19 cellular contexts compared by ENCODE assay signal in genomic region chr2:219199470-219200211, GRCh38. TPM values are rescaled to one million over a fixed set of nuclear protein-coding genes. Genes with fewer than 3 reads are reported as not detected.
A peak's percentile ranks its signal among the peaks of the same experiment; 100 is the strongest.
DNase-seq lines count a peak whose midpoint lies in the region; ATAC-seq and TF ChIP-seq lines count a peak whose summit lies in the region.
"Had no signal": no experiment of that assay in that cellular context is flagged by ENCODE, and none has a peak within 500 bp of the region (broad histone marks: within the 10 kb centered on the region; RNA-seq: fewer than 3 reads in every experiment).

No MANE protein-coding gene starts in this region.

- no peaks in the 10 kb centered on the region for H3K79me1 ChIP-seq in H9 (ENCODE audit: insufficient read depth, low read depth, low read length, poor library complexity, severe bottlenecking)

- H3K9me3 ChIP-seq in H9 (ENCODE audit: control insufficient read depth, low read depth, low read length) (no peaks in the 10 kb centered on the region), neural progenitor cell (ENCODE audit: low read depth) (no peaks in the 10 kb centered on the region)
- H3K9me3 ChIP-seq: SK-N-SH had no signal

- WGBS in H9 (ENCODE audit: extremely low coverage, insufficient read length, low lambda C conversion rate) = no CpG with 5 or more reads among the region's 12 CpGs

- H3K56ac ChIP-seq in H9 (ENCODE audit: insufficient read length, low read depth, low read length) = no peak overlapping the region

- TF ChIP-seq CTCF in H9 (conservative IDR thresholded peaks at IDR 0.05) = no peak
- no peak for TF ChIP-seq CTCF in neural progenitor cell (IDR thresholded peaks at IDR 0.05)

- H3K4ac ChIP-seq in H9 (ENCODE audit: low read depth, low read length) = no peak overlapping the region

- no peak overlapping the region for H3K23ac ChIP-seq in H9 (ENCODE audit: insufficient read length, low read depth, low read length)

- H4K20me1 ChIP-seq in H9 (ENCODE audit: control insufficient read depth, insufficient read depth, insufficient read length) = no peaks in the 10 kb centered on the region
- H4K20me1 ChIP-seq in neural progenitor cell (ENCODE audit: low read depth) = no peaks in the 10 kb centered on the region

- no peak overlapping the region for H4K91ac ChIP-seq in H9 (ENCODE audit: insufficient read length, low read depth, low read length)

- no peak overlapping the region for H2BK120ac ChIP-seq in H9 (ENCODE audit: low read depth, low read length, poor library complexity, severe bottlenecking)

- peak; percentile 33 for ATAC-seq in activated CD8-positive, alpha-beta T cell treated with anti-CD3 and anti-CD28 coated beads, Interleukin-2, amount 10 ng/mL, durations not matched to agents 7 days and 5 days
- ATAC-seq in esophagus mucosa = no peak
- ATAC-seq: WTC11 had no signal

- H3K23me2 ChIP-seq in H9 (ENCODE audit: insufficient read length, low read depth, low read length, poor library complexity, severe bottlenecking) = no peaks in the 10 kb centered on the region

- H3F3A ChIP-seq in neural progenitor cell (ENCODE audit: low read depth) = peaks cover 3% of the 10 kb centered on the region

- H2AK5ac ChIP-seq in H9 (ENCODE audit: insufficient read length, low read length) = peak overlapping the region; percentile 80

- H3K9ac ChIP-seq in H9 (ENCODE audit: extremely low read depth, insufficient read length, low read length) (no peak overlapping the region), neural progenitor cell (no peak overlapping the region)
- H3K9ac ChIP-seq: SK-N-SH had no signal

- H2BK12ac ChIP-seq in H9 (ENCODE audit: insufficient read length, low read depth, low read length) = no peak overlapping the region

- no peak overlapping the region; a peak in 1 of 7 replicates for H3K27ac Mint-ChIP-seq in H9
- peak overlapping the region; percentile 76 for H3K27ac Mint-ChIP-seq in activated CD8-positive, alpha-beta T cell treated with anti-CD3 and anti-CD28 coated beads, Interleukin-2, amount 10 ng/mL, durations not matched to agents 7 days and 5 days
- peak overlapping the region; percentile 2 for H3K27ac Mint-ChIP-seq in neural progenitor cell

- H3K27me3 Mint-ChIP-seq in H9 (ENCODE audit: low read depth) (peaks cover 19% of the 10 kb centered on the region), neural progenitor cell (ENCODE audit: insufficient read depth, low read depth) (peaks cover 2% of the 10 kb centered on the region)
- no peaks in the 10 kb centered on the region for H3K27me3 Mint-ChIP-seq in activated CD8-positive, alpha-beta T cell treated with anti-CD3 and anti-CD28 coated beads, Interleukin-2, amount 10 ng/mL, durations not matched to agents 7 days and 5 days (ENCODE audit: low read depth)

- H3K18ac ChIP-seq in H9 (ENCODE audit: insufficient read length, low read depth, low read length) = peak overlapping the region; percentile 25

- H3T11ph ChIP-seq in H9 (ENCODE audit: low read length) = no peak overlapping the region

- no peaks in the 10 kb centered on the region for H3K4me1 ChIP-seq in H9 (ENCODE audit: insufficient read depth, low read length)
- no peaks in the 10 kb centered on the region for H3K4me1 ChIP-seq in neural progenitor cell

- H3K27me3 ChIP-seq in H9 (ENCODE audit: insufficient read depth, low read length) (no peaks in the 10 kb centered on the region), neural progenitor cell (no peaks in the 10 kb centered on the region)

- H3K36me3 Mint-ChIP-seq in H9 (ENCODE audit: insufficient read depth in 1 of 3, low read depth in 3 of 3) (peaks cover 2 to 4% (median 3%) of the 10 kb centered on the region in 3 experiments; a peak in 4 of 7 replicates), neural progenitor cell (no peaks in the 10 kb centered on the region)
- H3K36me3 Mint-ChIP-seq in activated CD8-positive, alpha-beta T cell treated with anti-CD3 and anti-CD28 coated beads, Interleukin-2, amount 10 ng/mL, durations not matched to agents 7 days and 5 days (ENCODE audit: low read depth) = peaks cover 20% of the 10 kb centered on the region
- H3K36me3 Mint-ChIP-seq: brain, naive B cell, WTC11 had no signal

- no peak overlapping the region for H4K8ac ChIP-seq in H9 (replicated peaks; ENCODE audit: insufficient read length, low read depth, low read length)

- CTCF ChIA-PET in activated CD8-positive, alpha-beta T cell treated with anti-CD3 and anti-CD28 coated beads, Interleukin-2, amount 10 ng/mL, durations not matched to agents 7 days and 5 days (lab: Charles Lee) = interaction anchor here (0.9 to 2.6 kb wide), 10 partner anchors 8 to 95 kb away, joined by 3 to 12 read pairs (median 4); partner anchors contain the start of genes DNAJB2 and NHEJ1

- H2BK5ac ChIP-seq in H9 (ENCODE audit: insufficient read length, low read length) = no peak overlapping the region

- H3K4me2 ChIP-seq in H9 (ENCODE audit: insufficient read depth, insufficient read length, low read length) = no peak overlapping the region
- H3K4me2 ChIP-seq in neural progenitor cell = no peak overlapping the region
- H3K4me2 ChIP-seq: SK-N-SH had no signal

- POLR2A ChIA-PET in activated CD8-positive, alpha-beta T cell treated with anti-CD3 and anti-CD28 coated beads, Interleukin-2, amount 10 ng/mL, durations not matched to agents 7 days and 5 days (lab: Charles Lee) = interaction anchor here (0.8 to 1.8 kb wide), 11 partner anchors 11 to 188 kb away, joined by 3 to 27 read pairs (median 5); partner anchors contain the start of genes ABCB6, ANKZF1, ATG9A and CNPPD1

- no peak overlapping the region for H4K5ac ChIP-seq in H9 (ENCODE audit: insufficient read length, low read depth, low read length)

- H3K27ac ChIP-seq in H9 (ENCODE audit: insufficient read length, low read depth, low read length) (no peak overlapping the region), neural progenitor cell (no peak overlapping the region)

- no peak for DNase-seq in H9
- no peak for DNase-seq in activated CD8-positive, alpha-beta T cell treated with anti-CD3 and anti-CD28 coated beads, Interleukin-2, amount 10 ng/mL, durations not matched to agents 7 days and 5 days
- no peak for DNase-seq in neural progenitor cell (ENCODE audit: low spot score)
- no peak for DNase-seq in inferior parietal cortex (ENCODE audit: extremely low spot score)
- DNase-seq in AG20443 (ENCODE audit: low spot score) = no peak
- DNase-seq: activated CD4-positive, alpha-beta memory T cell treated with anti-CD3 and anti-CD28 coated beads, Interleukin-2, amount 10 ng/mL, durations not matched to agents 7 days and 5 days; CD4-positive, alpha-beta memory T cell; GDM1; left cardiac atrium; mesenchymal stem cell; naive B cell; NCI-H1417 treated with DMSO at 0.1 percent for 48 hours; NCI-H524; SK-N-SH; stimulated activated CD4-positive, alpha-beta T cell treated with anti-CD3 and anti-CD28 coated beads, Interleukin-1b, Interleukin-23, amount 100 ng/mL, for 48 hours; trophoblast cell had no signal

- peaks cover 11 to 20% of the 10 kb centered on the region in 2 experiments for H3K4me1 Mint-ChIP-seq in H9
- peaks cover 20% of the 10 kb centered on the region for H3K4me1 Mint-ChIP-seq in activated CD8-positive, alpha-beta T cell treated with anti-CD3 and anti-CD28 coated beads, Interleukin-2, amount 10 ng/mL, durations not matched to agents 7 days and 5 days (ENCODE audit: low read depth)
- peaks cover 14% of the 10 kb centered on the region for H3K4me1 Mint-ChIP-seq in neural progenitor cell

- H3K14ac ChIP-seq in H9 (ENCODE audit: insufficient read depth, low read length) = no peak overlapping the region

- no peak overlapping the region for H2AFZ ChIP-seq in H9 (ENCODE audit: low read length)
- no peak overlapping the region for H2AFZ ChIP-seq in neural progenitor cell (replicated peaks)

- no peak overlapping the region for H2BK20ac ChIP-seq in H9 (ENCODE audit: low read depth, low read length, poor library complexity, severe bottlenecking)

- no peaks in the 10 kb centered on the region for H3K36me3 ChIP-seq in neural progenitor cell

- H2BK15ac ChIP-seq in H9 (ENCODE audit: low read depth, low read length) = no peak overlapping the region

- H3K4me3 Mint-ChIP-seq in H9 (peak overlapping the region in 1 of 2 experiments; percentile 18; a peak in 1 of 5 replicates), neural progenitor cell (no peak overlapping the region)
- H3K4me3 Mint-ChIP-seq in activated CD8-positive, alpha-beta T cell treated with anti-CD3 and anti-CD28 coated beads, Interleukin-2, amount 10 ng/mL, durations not matched to agents 7 days and 5 days = peak overlapping the region; percentile 34
- H3K4me3 Mint-ChIP-seq: WTC11 had no signal

- no peak overlapping the region for H3K4me3 ChIP-seq in neural progenitor cell

- H3K79me2 ChIP-seq in H9 (ENCODE audit: insufficient read depth, low read length) = no peaks in the 10 kb centered on the region
- no peaks in the 10 kb centered on the region for H3K79me2 ChIP-seq in neural progenitor cell (ENCODE audit: low read depth)

- H3K9me3 Mint-ChIP-seq in H9 (peaks cover 6 to 7% of the 10 kb centered on the region in 2 experiments; a peak in 4 of 5 replicates), neural progenitor cell (peaks cover 12% of the 10 kb centered on the region)
- peaks cover 8% of the 10 kb centered on the region for H3K9me3 Mint-ChIP-seq in activated CD8-positive, alpha-beta T cell treated with anti-CD3 and anti-CD28 coated beads, Interleukin-2, amount 10 ng/mL, durations not matched to agents 7 days and 5 days (ENCODE audit: insufficient read depth)
- H3K9me3 Mint-ChIP-seq: CD4-positive, alpha-beta memory T cell; naive B cell had no signal

RNA-seq across cellular contexts. Expression of gene ZFAND2B, which starts 6.9 kb away (rescaled TPM):
- total RNA-seq in H9 (2021) (15.9 and 16.4 TPM in 2 replicates), neural progenitor cell (ENCODE audit: low replicate concordance) (13.6 and 23.8 TPM in 2 replicates), esophagus mucosa (41.1 TPM)
- 10 to 100 TPM; 57.0 to 59.5 TPM for total RNA-seq in activated CD8-positive, alpha-beta T cell treated with anti-CD3 and anti-CD28 coated beads, Interleukin-2, amount 10 ng/mL, durations not matched to agents 7 days and 5 days

RNA-seq across cellular contexts. Expression of gene ABCB6, which starts 19.1 kb away (rescaled TPM):
- total RNA-seq in H9 (2021) (44.6 and 46.4 TPM in 2 replicates), neural progenitor cell (ENCODE audit: low replicate concordance) (14.0 and 14.3 TPM in 2 replicates), esophagus mucosa (22.6 TPM)
- total RNA-seq in activated CD8-positive, alpha-beta T cell treated with anti-CD3 and anti-CD28 coated beads, Interleukin-2, amount 10 ng/mL, durations not matched to agents 7 days and 5 days = 10 to 100 TPM; 11.6 to 11.9 TPM

RNA-seq across cellular contexts. Expression of gene RETREG2, which starts 21.6 kb away (rescaled TPM):
- 46.7 and 48.0 TPM in 2 replicates for total RNA-seq in H9 (2021)
- 100 to 1,000 TPM; 104 to 111 TPM for total RNA-seq in activated CD8-positive, alpha-beta T cell treated with anti-CD3 and anti-CD28 coated beads, Interleukin-2, amount 10 ng/mL, durations not matched to agents 7 days and 5 days
- 32.9 and 53.5 TPM in 2 replicates for total RNA-seq in neural progenitor cell (ENCODE audit: low replicate concordance)
- total RNA-seq in esophagus mucosa = 41.6 TPM

RNA-seq across cellular contexts. Expression of gene CNPPD1, which starts 22.9 kb away (rescaled TPM):
- total RNA-seq in H9 (2021) (33.0 and 36.4 TPM in 2 replicates), neural progenitor cell (ENCODE audit: low replicate concordance) (15.8 and 21.8 TPM in 2 replicates), esophagus mucosa (49.3 TPM)
- total RNA-seq in activated CD8-positive, alpha-beta T cell treated with anti-CD3 and anti-CD28 coated beads, Interleukin-2, amount 10 ng/mL, durations not matched to agents 7 days and 5 days = 10 to 100 TPM; 75.1 to 81.4 TPM

RNA-seq across cellular contexts. Expression of gene ATG9A, which starts 29.8 kb away (rescaled TPM):
- total RNA-seq in H9 (2021) (46.4 and 52.2 TPM in 2 replicates), neural progenitor cell (ENCODE audit: low replicate concordance) (32.7 and 40.3 TPM in 2 replicates), esophagus mucosa (29.9 TPM)
- total RNA-seq in activated CD8-positive, alpha-beta T cell treated with anti-CD3 and anti-CD28 coated beads, Interleukin-2, amount 10 ng/mL, durations not matched to agents 7 days and 5 days = 10 to 100 TPM; 51.7 to 53.8 TPM

Comparison
In these comparisons a context has a peak if more than half of its experiments do, and no peak if none do; other contexts are left out.
1. H3K27ac Mint-ChIP-seq: peak in activated CD8-positive, alpha-beta T cell treated with anti-CD3 and anti-CD28 coated beads, Interleukin-2, amount 10 ng/mL, durations not matched to agents 7 days and 5 days (single experiment) and neural progenitor cell (single experiment); none in H9 (0 of 3).